ENCODE assay signal across 1 cellular context in the genomic region with DNA sequence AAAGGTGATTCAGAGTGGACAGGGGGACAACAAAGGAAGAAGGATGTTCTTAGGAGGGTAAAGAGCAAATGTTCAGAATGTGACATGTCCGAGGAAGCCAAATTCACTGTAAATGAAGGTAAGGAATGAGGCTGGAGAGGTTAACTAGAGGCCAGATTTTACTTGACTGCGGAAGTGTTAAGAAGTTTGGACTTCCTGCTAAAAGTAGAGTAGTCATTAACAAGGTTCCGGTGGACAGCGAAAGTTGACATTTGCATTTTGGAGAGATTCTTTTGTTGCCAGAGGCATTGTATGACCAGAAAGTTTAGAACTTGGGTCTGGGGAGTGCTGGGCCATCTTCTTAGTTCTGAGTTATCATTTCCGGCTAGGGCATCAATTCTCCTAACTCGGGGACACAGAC.
A peak's percentile ranks its signal among the peaks of the same experiment; 100 is the strongest.
TF ChIP-seq lines count a peak whose summit lies in the region.

No MANE protein-coding gene starts in this region.

TF ChIP-seq in K562, 482 proteins besides CTCF, POLR2A, EP300 and RAD21:
- TF ChIP-seq RBM17 (IDR thresholded peaks at IDR 0.05; ENCODE audit: borderline replicate concordance, low read depth, low read length) (no peak), ZNF76 (CRISPR knock-in tag; IDR thresholded peaks at IDR 0.05; ENCODE audit: borderline replicate concordance) (no peak), CREM (IDR thresholded peaks at IDR 0.05; ENCODE audit: low read depth) (no peak), SREBF2 (CRISPR knock-in tag; IDR thresholded peaks at IDR 0.05) (no peak), TRIM28 (IDR thresholded peaks at IDR 0.05) (no peak), GABPA (tag; conservative IDR thresholded peaks at IDR 0.05; ENCODE audit: low read depth) (peak; percentile 41; the same call in 1 of the 2 replicates)
- TF ChIP-seq, protein P1, sequence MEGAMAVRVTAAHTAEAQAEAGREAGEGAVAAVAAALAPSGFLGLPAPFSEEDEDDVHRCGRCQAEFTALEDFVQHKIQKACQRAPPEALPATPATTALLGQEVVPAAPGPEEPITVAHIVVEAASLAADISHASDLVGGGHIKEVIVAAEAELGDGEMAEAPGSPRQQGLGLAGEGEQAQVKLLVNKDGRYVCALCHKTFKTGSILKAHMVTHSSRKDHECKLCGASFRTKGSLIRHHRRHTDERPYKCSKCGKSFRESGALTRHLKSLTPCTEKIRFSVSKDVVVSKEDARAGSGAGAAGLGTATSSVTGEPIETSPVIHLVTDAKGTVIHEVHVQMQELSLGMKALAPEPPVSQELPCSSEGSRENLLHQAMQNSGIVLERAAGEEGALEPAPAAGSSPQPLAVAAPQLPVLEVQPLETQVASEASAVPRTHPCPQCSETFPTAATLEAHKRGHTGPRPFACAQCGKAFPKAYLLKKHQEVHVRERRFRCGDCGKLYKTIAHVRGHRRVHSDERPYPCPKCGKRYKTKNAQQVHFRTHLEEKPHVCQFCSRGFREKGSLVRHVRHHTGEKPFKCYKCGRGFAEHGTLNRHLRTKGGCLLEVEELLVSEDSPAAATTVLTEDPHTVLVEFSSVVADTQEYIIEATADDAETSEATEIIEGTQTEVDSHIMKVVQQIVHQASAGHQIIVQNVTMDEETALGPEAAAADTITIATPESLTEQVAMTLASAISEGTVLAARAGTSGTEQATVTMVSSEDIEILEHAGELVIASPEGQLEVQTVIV (CRISPR knock-in tag; IDR thresholded peaks at IDR 0.05; ENCODE audit: borderline replicate concordance): no peak
- TF ChIP-seq, protein P2, sequence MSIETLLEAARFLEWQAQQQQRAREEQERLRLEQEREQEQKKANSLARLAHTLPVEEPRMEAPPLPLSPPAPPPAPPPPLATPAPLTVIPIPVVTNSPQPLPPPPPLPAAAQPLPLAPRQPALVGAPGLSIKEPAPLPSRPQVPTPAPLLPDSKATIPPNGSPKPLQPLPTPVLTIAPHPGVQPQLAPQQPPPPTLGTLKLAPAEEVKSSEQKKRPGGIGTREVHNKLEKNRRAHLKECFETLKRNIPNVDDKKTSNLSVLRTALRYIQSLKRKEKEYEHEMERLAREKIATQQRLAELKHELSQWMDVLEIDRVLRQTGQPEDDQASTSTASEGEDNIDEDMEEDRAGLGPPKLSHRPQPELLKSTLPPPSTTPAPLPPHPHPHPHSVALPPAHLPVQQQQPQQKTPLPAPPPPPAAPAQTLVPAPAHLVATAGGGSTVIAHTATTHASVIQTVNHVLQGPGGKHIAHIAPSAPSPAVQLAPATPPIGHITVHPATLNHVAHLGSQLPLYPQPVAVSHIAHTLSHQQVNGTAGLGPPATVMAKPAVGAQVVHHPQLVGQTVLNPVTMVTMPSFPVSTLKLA (conservative IDR thresholded peaks at IDR 0.05): no peak
TF ChIP-seq in K562: peak in this region for 1.
